Comparison of ENCODE assay signal across 17 cellular contexts in genomic region chr6:15288856-15289255, GRCh38. TPM values are rescaled to one million over a fixed set of nuclear protein-coding genes. Genes with fewer than 3 reads are reported as not detected.
DNase-seq lines count a peak whose midpoint lies in the region; ATAC-seq and TF ChIP-seq lines count a peak whose summit lies in the region.
"Had no signal": no experiment of that assay in that cellular context is flagged by ENCODE, and none has a peak within 500 bp of the region (broad histone marks: within the 10 kb centered on the region; RNA-seq: fewer than 3 reads in every experiment).

No MANE protein-coding gene starts in this region.

- peaks cover 39% of the 10 kb centered on the region for H3K4me1 ChIP-seq in PC-9 (replicated peaks; ENCODE audit: insufficient read depth)
- H3K4me1 ChIP-seq: ascending aorta had no signal

- H3K27ac Mint-ChIP-seq in activated naive CD4-positive, alpha-beta T cell treated with anti-CD3 and anti-CD28 coated beads, Interleukin-2, amount 50 U/mL, for 72 hours: peak overlapping the region; percentile 68 to 72
- peak overlapping the region; percentile 51 for H3K27ac Mint-ChIP-seq in dendritic cell treated with granulocyte-macrophage colony-stimulating factor and Interleukin-4, amounts not matched to agents 40 ng/mL and 50 ng/mL, for 4 days
- H3K27ac Mint-ChIP-seq in stimulated activated naive B cell treated with anti-CD40 and anti-IgM and Interleukin-4, amounts not matched to agents 10 μg/mL and 1 μg/mL and 100 μg/mL, for 72 hours: peak overlapping the region; percentile 53

- no peaks in the 10 kb centered on the region for H3K9me2 ChIP-seq in PC-9 (ENCODE audit: insufficient read depth)

- H3K4me3 Mint-ChIP-seq in dendritic cell treated with granulocyte-macrophage colony-stimulating factor and Interleukin-4, amounts not matched to agents 40 ng/mL and 50 ng/mL, for 4 days: no peak overlapping the region
- H3K4me3 Mint-ChIP-seq in stimulated activated naive B cell treated with anti-CD40 and anti-IgM and Interleukin-4, amounts not matched to agents 10 μg/mL and 1 μg/mL and 100 μg/mL, for 72 hours: no peak overlapping the region

- H3F3A ChIP-seq in PC-9 (ENCODE audit: insufficient read depth, low read depth): peaks cover 14% of the 10 kb centered on the region

- no peak for DNase-seq in activated naive CD4-positive, alpha-beta T cell treated with anti-CD3 and anti-CD28 coated beads, Interleukin-2, amount 50 U/mL, for 72 hours (ENCODE audit: low spot score in 2 of 2)
- no peak for DNase-seq in activated naive CD4-positive, alpha-beta T cell (lab: John Stamatoyannopoulos, UW)
- DNase-seq in PC-9 (no peak), cerebellum (ENCODE audit: low spot score) (no peak)
- no peak for DNase-seq in stimulated activated naive B cell treated with anti-CD40 and anti-IgM and Interleukin-4, amounts not matched to agents 10 μg/mL and 1 μg/mL and 100 μg/mL, for 72 hours
- DNase-seq: activated CD4-positive, alpha-beta T cell treated with anti-CD3 and anti-CD28 coated beads, Interleukin-2, amount 50 U/mL, for 4 hours; Calu3; foreskin keratinocyte; NCI-H1048; NCI-H526 treated with DMSO at 0.1 percent for 48 hours; pancreas; stimulated activated CD4-positive, alpha-beta T cell treated with anti-CD3 and anti-CD28 coated beads, Interleukin-2, amount 100 ng/mL, for 48 hours; testis had no signal

- peaks cover 100% of the 10 kb centered on the region for H3K79me2 ChIP-seq in PC-9 (ENCODE audit: low read depth)

- H3K4me3 ChIP-seq in PC-9: no peak overlapping the region
- H3K4me3 ChIP-seq: ascending aorta, pancreas, testis had no signal

- H2AFZ ChIP-seq in PC-9: no peak overlapping the region

- no peaks in the 10 kb centered on the region for H3K9me3 ChIP-seq in PC-9 (ENCODE audit: insufficient read depth, low read depth)
- H3K9me3 ChIP-seq: ascending aorta, pancreas, testis had no signal

- H4K20me1 ChIP-seq in PC-9 (ENCODE audit: insufficient read depth): peaks cover 22% of the 10 kb centered on the region; the same call in 1 of the 2 replicates

- CTCF ChIA-PET in PC-9 (lab: Charles Lee): no interaction called here

- no peaks in the 10 kb centered on the region for H3K27me3 ChIP-seq in PC-9 (ENCODE audit: insufficient read depth, low read depth)
- H3K27me3 ChIP-seq: ascending aorta, foreskin keratinocyte, pancreas, testis had no signal

- POLR2A ChIA-PET in PC-9 (lab: Charles Lee; ENCODE audit: unreplicated experiment): no interaction called here

- H3K4me1 Mint-ChIP-seq in dendritic cell treated with granulocyte-macrophage colony-stimulating factor and Interleukin-4, amounts not matched to agents 40 ng/mL and 50 ng/mL, for 4 days (ENCODE audit: low read depth): peaks cover 54% of the 10 kb centered on the region
- H3K4me1 Mint-ChIP-seq in stimulated activated naive B cell treated with anti-CD40 and anti-IgM and Interleukin-4, amounts not matched to agents 10 μg/mL and 1 μg/mL and 100 μg/mL, for 72 hours: peaks cover 37 to 72% of the 10 kb centered on the region in 2 donors

- TF ChIP-seq CTCF in PC-9 (conservative IDR thresholded peaks at IDR 0.05): no peak

- intact Hi-C loops in PC-9 (cut with micrococcal nuclease; ENCODE audit: unreplicated experiment): no loop called here
- intact Hi-C loops in dendritic cell treated with granulocyte-macrophage colony-stimulating factor and Interleukin-4, amounts not matched to agents 40 ng/mL and 50 ng/mL, for 4 days (cut with micrococcal nuclease): no loop called here

- 0 out of 2 replicates have a peak overlapping the region, but pooled peaks have one; percentile 1 for H3K27ac ChIP-seq in PC-9
- H3K27ac ChIP-seq: ascending aorta, foreskin keratinocyte, pancreas, testis had no signal

- peaks cover 4 to 17% of the 10 kb centered on the region in 2 donors for H3K36me3 Mint-ChIP-seq in activated naive CD4-positive, alpha-beta T cell treated with anti-CD3 and anti-CD28 coated beads, Interleukin-2, amount 50 U/mL, for 72 hours
- peaks cover 22% of the 10 kb centered on the region for H3K36me3 Mint-ChIP-seq in dendritic cell treated with granulocyte-macrophage colony-stimulating factor and Interleukin-4, amounts not matched to agents 40 ng/mL and 50 ng/mL, for 4 days (ENCODE audit: low read depth)
- H3K36me3 Mint-ChIP-seq in stimulated activated naive B cell treated with anti-CD40 and anti-IgM and Interleukin-4, amounts not matched to agents 10 μg/mL and 1 μg/mL and 100 μg/mL, for 72 hours: peaks cover 4 to 22% of the 10 kb centered on the region in 2 donors

- no TSS peak for BruUV-seq in PC-9 (replicated peaks; lab: Mats Ljungman, UMichigan)

- peak in 1 of 2 donors; percentile 49 for ATAC-seq in activated naive CD4-positive, alpha-beta T cell treated with anti-CD3 and anti-CD28 coated beads, Interleukin-2, amount 50 U/mL, for 72 hours
- no peak for ATAC-seq in stimulated activated naive B cell treated with anti-CD40 and anti-IgM and Interleukin-4, amounts not matched to agents 10 μg/mL and 1 μg/mL and 100 μg/mL, for 72 hours (replicated peaks)
- no peak for ATAC-seq in GM21737 (IDR thresholded peaks at IDR 0.05; ENCODE audit: unreplicated experiment)
- ATAC-seq in HG02763 (IDR thresholded peaks at IDR 0.05; ENCODE audit: unreplicated experiment): no peak
- ATAC-seq: foreskin keratinocyte, pancreas had no signal

- H3K27me3 Mint-ChIP-seq in dendritic cell treated with granulocyte-macrophage colony-stimulating factor and Interleukin-4, amounts not matched to agents 40 ng/mL and 50 ng/mL, for 4 days: no peaks in the 10 kb centered on the region
- H3K27me3 Mint-ChIP-seq in stimulated activated naive B cell treated with anti-CD40 and anti-IgM and Interleukin-4, amounts not matched to agents 10 μg/mL and 1 μg/mL and 100 μg/mL, for 72 hours: no peaks in the 10 kb centered on the region

- no peaks in the 10 kb centered on the region for H3K9me3 Mint-ChIP-seq in activated naive CD4-positive, alpha-beta T cell treated with anti-CD3 and anti-CD28 coated beads, Interleukin-2, amount 50 U/mL, for 72 hours
- no peaks in the 10 kb centered on the region for H3K9me3 Mint-ChIP-seq in dendritic cell treated with granulocyte-macrophage colony-stimulating factor and Interleukin-4, amounts not matched to agents 40 ng/mL and 50 ng/mL, for 4 days
- H3K9me3 Mint-ChIP-seq in stimulated activated naive B cell treated with anti-CD40 and anti-IgM and Interleukin-4, amounts not matched to agents 10 μg/mL and 1 μg/mL and 100 μg/mL, for 72 hours: no peaks in the 10 kb centered on the region

- H3K4me2 ChIP-seq in PC-9: no peak overlapping the region

- 0 out of 2 replicates have a peak, but pooled peaks cover 14% of the 10 kb centered on the region for H3K36me3 ChIP-seq in PC-9 (ENCODE audit: low read depth)
- H3K36me3 ChIP-seq: ascending aorta, pancreas had no signal

RNA-seq across cellular contexts. Expression of gene JARID2, which starts 43.0 kb away (rescaled TPM):
- total RNA-seq in activated naive CD4-positive, alpha-beta T cell treated with anti-CD3 and anti-CD28 coated beads, Interleukin-2, amount 50 U/mL, for 72 hours: 10 to 100 TPM; 35.3 to 36.3 TPM
- total RNA-seq in PC-9 (2021) (31.1 and 35.0 TPM in 2 replicates), cerebellum (25.3 TPM)
